Comparison of ENCODE assay signal across 6 cellular contexts in the genomic region with DNA sequence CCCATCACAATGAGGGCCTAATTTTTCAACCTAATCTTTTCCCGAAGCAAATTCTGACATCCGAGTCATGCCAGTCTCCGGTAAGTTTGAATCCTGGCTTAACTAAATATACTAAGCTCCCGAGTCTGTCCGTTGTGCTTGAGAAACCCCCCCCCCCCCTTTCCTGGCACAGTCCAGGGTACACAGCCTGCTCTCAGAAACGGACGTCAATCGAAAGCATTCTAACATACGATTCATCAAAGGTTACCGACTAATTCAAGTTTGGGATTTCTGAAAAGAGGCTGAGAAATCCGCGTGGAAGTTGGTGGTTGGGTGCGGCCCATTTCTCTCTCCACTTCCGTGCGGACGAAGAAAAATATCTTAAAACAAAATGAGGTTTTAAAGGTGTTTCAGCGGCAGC. TPM values are rescaled to one million over a fixed set of nuclear protein-coding genes. Genes with fewer than 3 reads are reported as not detected.
DNase-seq lines count a peak whose midpoint lies in the region; FAIRE-seq and TF ChIP-seq lines count a peak whose summit lies in the region.

No MANE protein-coding gene starts in this region.

- H3K27me3 ChIP-seq in NT2/D1 (ENCODE audit: insufficient read depth, insufficient read length) = no peaks in the 10 kb centered on the region

- peaks cover 5% of the 10 kb centered on the region for H3K27me3 Mint-ChIP-seq in endothelial cell (ENCODE audit: unreplicated experiment)

- no peaks in the 10 kb centered on the region for H3K9me3 ChIP-seq in NT2/D1 (ENCODE audit: insufficient read depth, low read length)

- peak overlapping the region; percentile 86 for H3K4me3 ChIP-seq in NT2/D1 (ENCODE audit: insufficient read length, low read depth)
- peak overlapping the region; percentile 66 to 91 (median 89) for H3K4me3 ChIP-seq in skin epidermis

- no peaks in the 10 kb centered on the region for H3K4me1 ChIP-seq in NT2/D1 (ENCODE audit: insufficient read depth, insufficient read length)

- peak overlapping the region; percentile 8 to 91 (median 80) for H3K27ac ChIP-seq in skin epidermis

- H3K9ac ChIP-seq in NT2/D1 (ENCODE audit: insufficient read length, low read depth) = peak overlapping the region; percentile 93

- DNase-seq in NT2/D1 (ENCODE audit: low read depth, low spot score) (no peak), endothelial cell (ENCODE audit: low spot score) (peak; percentile 6), EL (no peak), HTR-8/SVneo (ENCODE audit: insufficient read length, low spot score) (no peak), cerebellar cortex (ENCODE audit: low spot score) (no peak)

- TF ChIP-seq CTCF in endothelial cell (IDR thresholded peaks at IDR 0.05; ENCODE audit: unreplicated experiment) = no peak

- H3K36me3 ChIP-seq in NT2/D1 (ENCODE audit: insufficient read depth, insufficient read length, low read length) = peaks cover 15% of the 10 kb centered on the region

- FAIRE-seq in HTR-8/SVneo (lab: Jason Lieb, UNC) = no peak

- peak overlapping the region; percentile 92 for H3K27ac Mint-ChIP-seq in endothelial cell (ENCODE audit: unreplicated experiment)

- H3K36me3 Mint-ChIP-seq in endothelial cell (ENCODE audit: low read depth, unreplicated experiment) = peaks cover 11% of the 10 kb centered on the region

- no peaks in the 10 kb centered on the region for H3K9me3 Mint-ChIP-seq in endothelial cell (ENCODE audit: unreplicated experiment)

- H3K4me3 Mint-ChIP-seq in endothelial cell (ENCODE audit: unreplicated experiment) = peak overlapping the region; percentile 94

- H3K4me1 Mint-ChIP-seq in endothelial cell (ENCODE audit: unreplicated experiment) = peaks cover 31% of the 10 kb centered on the region

RNA-seq across cellular contexts. Expression of a gene that starts 0.6 kb away (rescaled TPM):
- total RNA-seq in endothelial cell (ENCODE audit: unreplicated experiment) = 40.6 TPM

RNA-seq across cellular contexts. Expression of a gene that starts 17.2 kb away (rescaled TPM):
- total RNA-seq in endothelial cell (ENCODE audit: unreplicated experiment) = not detected

RNA-seq across cellular contexts. Expression of a gene that starts 33.2 kb away (rescaled TPM):
- not detected for total RNA-seq in endothelial cell (ENCODE audit: unreplicated experiment)

RNA-seq across cellular contexts. Expression of a gene that starts 45.7 kb away (rescaled TPM):
- total RNA-seq in endothelial cell (ENCODE audit: unreplicated experiment) = not detected

RNA-seq across cellular contexts. Expression of a gene that starts 49.3 kb away (rescaled TPM):
- total RNA-seq in endothelial cell (ENCODE audit: unreplicated experiment) = 4.0 TPM
